1 cellular context compared by ENCODE assay signal in genomic region chr1:147641695-147642592, GRCh38.
TF ChIP-seq lines count a peak whose summit lies in the region.

No MANE protein-coding gene starts in this region.

TF ChIP-seq in GM23338, 12 proteins besides CTCF, POLR2A, EP300 and RAD21 (continued from another document):
- TF ChIP-seq EZH2phosphoT487 (IDR thresholded peaks at IDR 0.05; ENCODE audit: unreplicated experiment) = no peak
- TF ChIP-seq ZNF114 (CRISPR knock-in tag; IDR thresholded peaks at IDR 0.05) = no peak
- TF ChIP-seq JUNB (IDR thresholded peaks at IDR 0.05; ENCODE audit: unreplicated experiment) = no peak
TF ChIP-seq in GM23338: peak in this region for 0.
